8 cellular contexts compared by ENCODE assay signal in genomic region chr11:34274712-34275398, GRCh38.
DNase-seq lines count a peak whose midpoint lies in the region; ATAC-seq and TF ChIP-seq lines count a peak whose summit lies in the region.

No MANE protein-coding gene starts in this region.

- peaks cover 3% of the 10 kb centered on the region for H3K27me3 Mint-ChIP-seq in activated CD4-positive, alpha-beta memory T cell treated with anti-CD3 and anti-CD28 coated beads for 36 hours
- H3K27me3 Mint-ChIP-seq in activated CD8-positive, alpha-beta T cell treated with anti-CD3 and anti-CD28 coated beads, Interleukin-2, amount 10 ng/mL, durations not matched to agents 7 days and 5 days (ENCODE audit: low read depth): peaks cover 7% of the 10 kb centered on the region

- no peak overlapping the region for H3K27ac Mint-ChIP-seq in activated CD4-positive, alpha-beta memory T cell treated with anti-CD3 and anti-CD28 coated beads for 36 hours
- H3K27ac Mint-ChIP-seq in activated CD8-positive, alpha-beta T cell treated with anti-CD3 and anti-CD28 coated beads, Interleukin-2, amount 10 ng/mL, durations not matched to agents 7 days and 5 days: no peak overlapping the region

- peak; percentile 85 for DNase-seq in Ammon's horn (ENCODE audit: low spot score)
- DNase-seq in RPMI7951 (ENCODE audit: low read depth): peak; percentile 95
- DNase-seq in fibroblast of pulmonary artery (ENCODE audit: low read depth): peak; percentile 99
- DNase-seq in osteoblast (ENCODE audit: insufficient read length, low spot score, missing footprints): peak; percentile 97
- no peak for DNase-seq in activated CD4-positive, alpha-beta memory T cell treated with anti-CD3 and anti-CD28 coated beads for 36 hours
- DNase-seq in NCI-H2107 treated with DMSO at 0.1 percent for 48 hours (lab: John Stamatoyannopoulos, UW; ENCODE audit: unreplicated experiment): no peak
- no peak for DNase-seq in activated CD8-positive, alpha-beta T cell treated with anti-CD3 and anti-CD28 coated beads, Interleukin-2, amount 10 ng/mL, durations not matched to agents 7 days and 5 days

- H3K4me1 ChIP-seq in osteoblast (ENCODE audit: insufficient read depth, low read length): peaks cover 14% of the 10 kb centered on the region

- no peak overlapping the region for H3K4me3 ChIP-seq in fibroblast of pulmonary artery (replicated peaks; ENCODE audit: low read depth, low read length)
- peak overlapping the region; percentile 41 for H3K4me3 ChIP-seq in osteoblast (ENCODE audit: insufficient read depth, low read length)

- H3K4me2 ChIP-seq in osteoblast (ENCODE audit: insufficient read depth, low read length): peak overlapping the region; percentile 58

- H3K36me3 ChIP-seq in osteoblast (ENCODE audit: insufficient read depth, low read length): no peaks in the 10 kb centered on the region

- CTCF ChIA-PET in activated CD4-positive, alpha-beta memory T cell treated with anti-CD3 and anti-CD28 coated beads for 36 hours (lab: Charles Lee): no interaction called here
- CTCF ChIA-PET in activated CD8-positive, alpha-beta T cell treated with anti-CD3 and anti-CD28 coated beads, Interleukin-2, amount 10 ng/mL, durations not matched to agents 7 days and 5 days (lab: Charles Lee): no interaction called here

- H2AFZ ChIP-seq in osteoblast (ENCODE audit: low read length): peak overlapping the region; percentile 96

- H3K4me3 Mint-ChIP-seq in activated CD4-positive, alpha-beta memory T cell treated with anti-CD3 and anti-CD28 coated beads for 36 hours: no peak overlapping the region
- no peak overlapping the region for H3K4me3 Mint-ChIP-seq in activated CD8-positive, alpha-beta T cell treated with anti-CD3 and anti-CD28 coated beads, Interleukin-2, amount 10 ng/mL, durations not matched to agents 7 days and 5 days

- TF ChIP-seq CTCF in fibroblast of pulmonary artery (IDR thresholded peaks at IDR 0.05; ENCODE audit: low read length, missing control alignments): no peak
- no peak for TF ChIP-seq CTCF in osteoblast (IDR thresholded peaks at IDR 0.05; ENCODE audit: extremely low read depth, low read depth, low read length)

- no peaks in the 10 kb centered on the region for H3K36me3 Mint-ChIP-seq in activated CD4-positive, alpha-beta memory T cell treated with anti-CD3 and anti-CD28 coated beads for 36 hours
- H3K36me3 Mint-ChIP-seq in activated CD8-positive, alpha-beta T cell treated with anti-CD3 and anti-CD28 coated beads, Interleukin-2, amount 10 ng/mL, durations not matched to agents 7 days and 5 days (ENCODE audit: low read depth): no peaks in the 10 kb centered on the region

- no peaks in the 10 kb centered on the region for H3K4me1 Mint-ChIP-seq in activated CD4-positive, alpha-beta memory T cell treated with anti-CD3 and anti-CD28 coated beads for 36 hours (ENCODE audit: low read depth)
- no peaks in the 10 kb centered on the region for H3K4me1 Mint-ChIP-seq in activated CD8-positive, alpha-beta T cell treated with anti-CD3 and anti-CD28 coated beads, Interleukin-2, amount 10 ng/mL, durations not matched to agents 7 days and 5 days (ENCODE audit: low read depth)

- intact Hi-C loops in activated CD4-positive, alpha-beta memory T cell treated with anti-CD3 and anti-CD28 coated beads for 36 hours (cut with micrococcal nuclease): no loop called here

- no peaks in the 10 kb centered on the region for H3K27me3 ChIP-seq in osteoblast (ENCODE audit: insufficient read depth, low read length)

- H3K27ac ChIP-seq in osteoblast (ENCODE audit: low read depth, low read length): peak overlapping the region; percentile 85

- ATAC-seq in activated CD8-positive, alpha-beta T cell treated with anti-CD3 and anti-CD28 coated beads, Interleukin-2, amount 10 ng/mL, durations not matched to agents 7 days and 5 days: no peak
- no peak for ATAC-seq in HG02763 (IDR thresholded peaks at IDR 0.05; ENCODE audit: unreplicated experiment)

- POLR2A ChIA-PET in activated CD4-positive, alpha-beta memory T cell treated with anti-CD3 and anti-CD28 coated beads for 36 hours (lab: Charles Lee): no interaction called here
- POLR2A ChIA-PET in activated CD8-positive, alpha-beta T cell treated with anti-CD3 and anti-CD28 coated beads, Interleukin-2, amount 10 ng/mL, durations not matched to agents 7 days and 5 days (lab: Charles Lee): no interaction called here

- H4K20me1 ChIP-seq in osteoblast (ENCODE audit: insufficient read depth, low read length): no peaks in the 10 kb centered on the region

- H3K9me3 ChIP-seq in osteoblast (ENCODE audit: low read depth, low read length): no peaks in the 10 kb centered on the region

- no peaks in the 10 kb centered on the region for H3K79me2 ChIP-seq in osteoblast (ENCODE audit: insufficient read depth, low read length)

- no peaks in the 10 kb centered on the region for H3K9me3 Mint-ChIP-seq in activated CD4-positive, alpha-beta memory T cell treated with anti-CD3 and anti-CD28 coated beads for 36 hours
- no peaks in the 10 kb centered on the region for H3K9me3 Mint-ChIP-seq in activated CD8-positive, alpha-beta T cell treated with anti-CD3 and anti-CD28 coated beads, Interleukin-2, amount 10 ng/mL, durations not matched to agents 7 days and 5 days (ENCODE audit: insufficient read depth)

Comparison
In these comparisons a context has a peak if more than half of its experiments do, and no peak if none do; other contexts are left out.
1. DNase-seq: peak in Ammon's horn (single experiment), RPMI7951 (single experiment), fibroblast of pulmonary artery (single experiment) and osteoblast (single experiment); none in activated CD4-positive, alpha-beta memory T cell treated with anti-CD3 and anti-CD28 coated beads for 36 hours (single experiment), NCI-H2107 treated with DMSO at 0.1 percent for 48 hours (single experiment) and activated CD8-positive, alpha-beta T cell treated with anti-CD3 and anti-CD28 coated beads, Interleukin-2, amount 10 ng/mL, durations not matched to agents 7 days and 5 days (single experiment).